ENCODE assay signal across 28 cellular contexts in the genomic region with DNA sequence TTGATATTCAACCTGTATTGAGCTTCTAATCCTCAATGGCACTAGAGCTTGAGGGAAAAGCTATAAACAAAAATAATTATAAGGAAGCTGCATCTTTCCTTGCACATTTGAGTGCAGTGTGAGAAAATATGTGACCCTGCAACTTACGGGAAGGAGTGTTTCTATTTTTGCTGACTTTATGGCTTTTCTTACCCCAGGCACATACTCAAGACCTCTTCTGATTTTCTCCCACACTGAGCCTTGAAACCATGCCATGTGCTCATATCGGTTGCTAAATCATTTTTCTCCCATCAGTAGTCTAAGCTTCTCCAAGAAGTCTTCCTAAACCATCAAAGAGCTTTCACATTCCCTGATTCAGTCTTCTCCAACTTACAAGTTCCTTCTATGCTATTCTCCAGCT.
"Had no signal": no experiment of that assay in that cellular context is flagged by ENCODE, and none has a peak within 500 bp of the region (broad histone marks: within the 10 kb centered on the region; RNA-seq: fewer than 3 reads in every experiment).

No MANE protein-coding gene starts in this region.

- ATAC-seq: natural killer cell; right cardiac atrium; sciatic nerve; stimulated activated naive B cell treated with anti-CD40 and anti-IgM and Interleukin-4, amounts not matched to agents 10 μg/mL and 1 μg/mL and 100 μg/mL, for 72 hours; stimulated activated naive CD8-positive, alpha-beta T cell treated with anti-CD3 and anti-CD28 coated beads, Interleukin-15, Interleukin-2, amounts not matched to agents 100 U/mL and 50 U/mL, for 24 hours had no signal

- H3K27me3 Mint-ChIP-seq: naive B cell; progenitor cell of endocrine pancreas; stimulated activated naive B cell treated with anti-CD40 and anti-IgM and Interleukin-4, amounts not matched to agents 10 μg/mL and 1 μg/mL and 100 μg/mL, for 72 hours; type B pancreatic cell had no signal

- H3K9me3 Mint-ChIP-seq: mesothelial cell of epicardium; nephron progenitor cell; neural progenitor cell; stimulated activated naive B cell treated with anti-CD40 and anti-IgM and Interleukin-4, amounts not matched to agents 10 μg/mL and 1 μg/mL and 100 μg/mL, for 72 hours had no signal

- FAIRE-seq: islet of Langerhans had no signal

- H3K4me3 ChIP-seq: left ventricle myocardium inferior, lung, neural progenitor cell, ovary, skin epidermis, stomach, testis, tibial nerve, uterus had no signal

- H3K27ac Mint-ChIP-seq: mesothelial cell of epicardium; naive B cell; natural killer cell; nephron progenitor cell; progenitor cell of endocrine pancreas; stimulated activated naive B cell treated with anti-CD40 and anti-IgM and Interleukin-4, amounts not matched to agents 10 μg/mL and 1 μg/mL and 100 μg/mL, for 72 hours; type B pancreatic cell had no signal

- DNase-seq: hippocampal formation; left ventricle myocardium inferior; mesendoderm; naive B cell; natural killer cell; nephron progenitor cell; occipital lobe; ovary; retina; right cardiac atrium; stimulated activated CD4-positive, alpha-beta T cell treated with anti-CD3 and anti-CD28 coated beads, Interleukin-12 subunit alpha, Interleukin-12 subunit beta, amount 100 ng/mL, for 4 hours; stimulated activated CD4-positive, alpha-beta T cell treated with anti-CD3 and anti-CD28 coated beads, Interleukin-15, amount 100 ng/mL, for 24 hours; stimulated activated CD4-positive, alpha-beta T cell treated with anti-CD3 and anti-CD28 coated beads, Interleukin-2, amount 100 ng/mL, for 24 hours; stimulated activated CD4-positive, alpha-beta T cell treated with anti-CD3 and anti-CD28 coated beads, Interleukin-4, amount 100 ng/mL, for 1 hour; stimulated activated naive B cell treated with anti-CD40 and anti-IgM and Interleukin-4, amounts not matched to agents 10 μg/mL and 1 μg/mL and 100 μg/mL, for 72 hours; stimulated activated naive CD8-positive, alpha-beta T cell treated with anti-CD3 and anti-CD28 coated beads, Interleukin-15, Interleukin-2, amounts not matched to agents 100 U/mL and 50 U/mL, for 24 hours; stomach; testis; uterus had no signal

- H3K36me3 Mint-ChIP-seq: mesothelial cell of epicardium; naive B cell; natural killer cell; stimulated activated naive B cell treated with anti-CD40 and anti-IgM and Interleukin-4, amounts not matched to agents 10 μg/mL and 1 μg/mL and 100 μg/mL, for 72 hours; type B pancreatic cell had no signal

- H3K4me3 Mint-ChIP-seq: mesothelial cell of epicardium; naive B cell; natural killer cell; nephron progenitor cell; neural progenitor cell; stimulated activated naive B cell treated with anti-CD40 and anti-IgM and Interleukin-4, amounts not matched to agents 10 μg/mL and 1 μg/mL and 100 μg/mL, for 72 hours; type B pancreatic cell had no signal

- H3K4me1 Mint-ChIP-seq: naive B cell; natural killer cell; stimulated activated naive B cell treated with anti-CD40 and anti-IgM and Interleukin-4, amounts not matched to agents 10 μg/mL and 1 μg/mL and 100 μg/mL, for 72 hours had no signal
